ENCODE assay signal across 16 cellular contexts in the genomic region with DNA sequence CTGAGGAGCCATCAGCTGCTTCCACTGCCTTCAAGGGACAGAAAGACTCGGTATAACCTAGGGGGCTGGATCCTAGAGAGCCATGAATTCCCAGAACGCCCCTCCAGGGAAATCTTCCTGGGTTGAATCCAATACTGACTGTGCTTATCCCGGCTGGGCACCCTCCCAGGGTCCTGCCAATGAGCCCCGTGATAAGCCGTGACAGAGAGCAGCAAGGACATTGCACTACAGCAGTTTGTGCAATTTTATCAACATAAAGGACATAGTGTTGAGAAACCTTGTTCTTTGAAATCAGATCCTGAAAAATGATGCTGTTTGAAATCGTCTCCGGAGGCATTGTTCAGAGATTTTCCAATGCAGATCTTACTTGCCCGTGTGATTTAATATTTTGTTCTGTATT. TPM values are rescaled to one million over a fixed set of nuclear protein-coding genes. Genes with fewer than 3 reads are reported as not detected.
DNase-seq lines count a peak whose midpoint lies in the region; ATAC-seq and TF ChIP-seq lines count a peak whose summit lies in the region.
"Had no signal": no experiment of that assay in that cellular context is flagged by ENCODE, and none has a peak within 500 bp of the region (broad histone marks: within the 10 kb centered on the region; RNA-seq: fewer than 3 reads in every experiment).

No MANE protein-coding gene starts in this region.

- peak; percentile 37 for ATAC-seq in Right ventricle myocardium inferior
- peak; percentile 38 to 72 (median 62) for ATAC-seq in heart left ventricle
- ATAC-seq in GM19351 (IDR thresholded peaks at IDR 0.05; ENCODE audit: unreplicated experiment): no peak
- no peak for ATAC-seq in HG03469 (IDR thresholded peaks at IDR 0.05; ENCODE audit: unreplicated experiment)

- in situ Hi-C loops in GM13976 (cut with MboI; ENCODE audit: low sequenced_read_pairs, unreplicated experiment): no loop called here

- peaks cover 0 to 30% (median 4%) of the 10 kb centered on the region in 12 donors for H3K4me1 ChIP-seq in heart left ventricle
- H3K4me1 ChIP-seq in right atrium auricular region: peaks cover 0 to 15% of the 10 kb centered on the region in 2 donors
- H3K4me1 ChIP-seq: BE2C had no signal

- TF ChIP-seq CTCF in heart left ventricle (IDR thresholded peaks at IDR 0.05) (no peak), right atrium auricular region (IDR thresholded peaks at IDR 0.05) (no peak), GM13976 (IDR thresholded peaks at IDR 0.05; ENCODE audit: borderline replicate concordance, control extremely low read depth, extremely low read depth, insufficient read depth, missing control alignments) (no peak)

- H3K4me3 ChIP-seq in heart left ventricle (no peak overlapping the region), right atrium auricular region (no peak overlapping the region)

- H3K36me3 ChIP-seq in heart left ventricle: peaks cover 0 to 53% (median 47%) of the 10 kb centered on the region in 9 donors
- H3K36me3 ChIP-seq in right atrium auricular region: peaks cover 47% of the 10 kb centered on the region

- DNase-seq in Right ventricle myocardium inferior (ENCODE audit: missing footprints) (no peak), cardiac septum (ENCODE audit: low spot score) (no peak), heart left ventricle (no peak), right atrium auricular region (ENCODE audit: low spot score) (peak; percentile 51), GM13976 (ENCODE audit: low spot score) (no peak)
- DNase-seq: BE2C; CD4-positive, alpha-beta memory T cell; COR-L47; DND-41; GDM1; HCEC 1CT; HFFc6 had no signal

- H3K27me3 ChIP-seq in heart left ventricle: no peaks in the 10 kb centered on the region
- no peaks in the 10 kb centered on the region for H3K27me3 ChIP-seq in right atrium auricular region
- H3K27me3 ChIP-seq: BE2C had no signal

- 36 to 50% (median 44%) methylated on average over 8 of the region's 8 CpGs for WGBS in heart left ventricle, 4 donors

- H3K27ac ChIP-seq in heart left ventricle (peak overlapping the region in 1 of 12 donors; percentile 49), right atrium auricular region (peak overlapping the region; percentile 35 to 42)
- H3K27ac ChIP-seq: C4-2B, HL-60 had no signal

- intact Hi-C loops in Right ventricle myocardium inferior (cut with DNase I): loop anchor here (5.0 kb wide), 1 partner anchor 52 kb away; no protein-coding TSS in a partner anchor
- intact Hi-C loops in cardiac septum (cut with DNase I): no loop called here
- intact Hi-C loops in heart left ventricle (cut with DNase I): loop anchor here in 2 of 10 donors (5.0 kb wide), 2 partner anchors 72 to 162 kb away; no protein-coding TSS in a partner anchor

- peaks cover 0 to 6% (median 0%) of the 10 kb centered on the region in 12 donors for H3K9me3 ChIP-seq in heart left ventricle
- no peaks in the 10 kb centered on the region for H3K9me3 ChIP-seq in right atrium auricular region
- H3K9me3 ChIP-seq: BE2C had no signal

- no peak for TF ChIP-seq POLR2A in heart left ventricle (IDR thresholded peaks at IDR 0.05)

RNA-seq across cellular contexts. Expression of a gene that starts 18.8 kb away (rescaled TPM):
- total RNA-seq in Right ventricle myocardium inferior (232 TPM), cardiac septum (193 TPM), heart left ventricle (100 to 1,000 TPM in 8 of 9 donors, 10 to 100 TPM in 1; 97.0 to 308 (median 185) TPM), right atrium auricular region (100 to 1,000 TPM in 1 of 2 donors, 10 to 100 TPM in 1; 69.1 to 261 TPM)
- 100 to 1,000 TPM; 163 to 335 TPM for polyA plus RNA-seq in heart left ventricle

Comparison
In these comparisons a context has a peak if more than half of its experiments do, and no peak if none do; other contexts are left out.
1. ATAC-seq: peak in Right ventricle myocardium inferior (single experiment) and heart left ventricle (4 of 4); none in GM19351 (single experiment) and HG03469 (single experiment).